Comparison of ENCODE assay signal across 19 cellular contexts in genomic region chr1:166080277-166080964, GRCh38.
A peak's percentile ranks its signal among the peaks of the same experiment; 100 is the strongest.
DNase-seq lines count a peak whose midpoint lies in the region; ATAC-seq and TF ChIP-seq lines count a peak whose summit lies in the region.
"Had no signal": no experiment of that assay in that cellular context is flagged by ENCODE, and none has a peak within 500 bp of the region (broad histone marks: within the 10 kb centered on the region; RNA-seq: fewer than 3 reads in every experiment).

No MANE protein-coding gene starts in this region.

- POLR2A ChIA-PET in MCF 10A (lab: Yijun Ruan, JAX) (no interaction called here), T-cell (lab: Charles Lee) (no interaction called here), HEK293T (lab: Yijun Ruan, JAX) (no interaction called here)

- H3K4me1 ChIP-seq in breast epithelium (no peaks in the 10 kb centered on the region), endodermal cell (ENCODE audit: control insufficient read depth, insufficient read depth, low read length) (no peaks in the 10 kb centered on the region), tibial nerve (peaks cover 0 to 27% (median 11%) of the 10 kb centered on the region in 4 donors)
- H3K4me1 ChIP-seq: foreskin keratinocyte had no signal

- 93 to 100% methylated on average over 2 to 9 of the region's 9 CpGs for WGBS in endodermal cell (ENCODE audit: insufficient coverage in 1 of 2, insufficient read length in 1 of 2), 2 experiments
- 24% methylated on average over 9 of the region's 9 CpGs for WGBS in tibial nerve, 2 donors

- H3K4me3 ChIP-seq in breast epithelium (peak overlapping the region in 2 of 3 donors; percentile 26 to 27), endodermal cell (ENCODE audit: low read length) (no peak overlapping the region), tibial nerve (peak overlapping the region in 2 of 4 donors; percentile 3 to 9)
- H3K4me3 ChIP-seq: right atrium auricular region had no signal

- TF ChIP-seq POLR2A in breast epithelium (IDR thresholded peaks at IDR 0.05) (no peak), tibial nerve (IDR thresholded peaks at IDR 0.05) (no peak)

- H3K9me3 Mint-ChIP-seq in MCF 10A (ENCODE audit: unreplicated experiment) (peaks cover 13% of the 10 kb centered on the region), T-cell (no peaks in the 10 kb centered on the region), endodermal cell (no peaks in the 10 kb centered on the region)

- H3K27ac Mint-ChIP-seq in MCF 10A (ENCODE audit: low read depth, unreplicated experiment) (no peak overlapping the region), T-cell (peak overlapping the region; percentile 67 to 72), endodermal cell (no peak overlapping the region)

- H3K27ac ChIP-seq in breast epithelium (peak overlapping the region; percentile 35 to 80), endodermal cell (ENCODE audit: low read depth, low read length) (no peak overlapping the region), tibial nerve (peak overlapping the region in 3 of 4 donors; percentile 32 to 80 (median 74))
- H3K27ac ChIP-seq: foreskin keratinocyte, HL-60, right atrium auricular region had no signal

- ATAC-seq in T-cell (replicated peaks in 1 of 4): peak in 3 of 4 experiments; percentile 18 to 35 (median 27)
- ATAC-seq: foreskin keratinocyte, PC-3 had no signal

- H3K36me3 ChIP-seq in breast epithelium: no peaks in the 10 kb centered on the region
- peaks cover 5% of the 10 kb centered on the region for H3K36me3 ChIP-seq in endodermal cell (ENCODE audit: control insufficient read depth, insufficient read depth, low read length)
- H3K36me3 ChIP-seq in tibial nerve: no peaks in the 10 kb centered on the region
- H3K36me3 ChIP-seq: right atrium auricular region had no signal

- TF ChIP-seq CTCF in breast epithelium (IDR thresholded peaks at IDR 0.05) (no peak), MCF 10A (IDR thresholded peaks at IDR 0.05; ENCODE audit: unreplicated experiment) (no peak), endodermal cell (conservative IDR thresholded peaks at IDR 0.05) (no peak), tibial nerve (IDR thresholded peaks at IDR 0.05) (no peak), GM13977 (IDR thresholded peaks at IDR 0.05; ENCODE audit: extremely low read depth, insufficient read depth, missing control alignments) (no peak)

- H3K4me3 Mint-ChIP-seq in MCF 10A (ENCODE audit: unreplicated experiment) (no peak overlapping the region), T-cell (peak overlapping the region in 1 of 3 donors; percentile 37), endodermal cell (no peak overlapping the region)

- no peak overlapping the region for H3K9ac ChIP-seq in endodermal cell (ENCODE audit: extremely low read depth, low read length, poor library complexity, severe bottlenecking)

- CTCF ChIA-PET in MCF 10A (lab: Yijun Ruan, JAX) (interaction anchor here (0.6 to 1.0 kb wide), 2 partner anchors 81 to 152 kb away, joined by 3 read pairs; no protein-coding TSS in a partner anchor), T-cell (lab: Charles Lee) (no interaction called here), HEK293T (lab: Yijun Ruan, JAX) (no interaction called here)

- DNase-seq in breast epithelium (ENCODE audit: low spot score in 2 of 2): no peak
- no peak for DNase-seq in MCF 10A (ENCODE audit: unreplicated experiment)
- DNase-seq in T-cell: no peak
- DNase-seq in endodermal cell: peak; percentile 37
- DNase-seq in tibial nerve (ENCODE audit: low spot score in 2 of 2): peak in 1 of 2 donors; percentile 19
- DNase-seq in HEK293T (ENCODE audit: extremely low spot score): no peak
- DNase-seq in GM13977 (ENCODE audit: low spot score): no peak
- no peak for DNase-seq in posterior vena cava (ENCODE audit: low spot score)
- DNase-seq: activated CD4-positive, CD25-positive, alpha-beta regulatory T cell; activated gamma-delta T cell; effector memory CD4-positive, alpha-beta T cell; foreskin keratinocyte; mammary epithelial cell; NCI-H2029; NCI-H510A treated with DMSO at 0.1 percent for 48 hours; PC-3; stimulated activated naive CD4-positive, alpha-beta T cell had no signal

- H3K36me3 Mint-ChIP-seq in MCF 10A (ENCODE audit: insufficient read depth, unreplicated experiment): no peaks in the 10 kb centered on the region
- H3K36me3 Mint-ChIP-seq in T-cell: no peaks in the 10 kb centered on the region
- no peaks in the 10 kb centered on the region for H3K36me3 Mint-ChIP-seq in endodermal cell (ENCODE audit: low read depth)

- BruUV-seq in MCF 10A (replicated peaks; lab: Mats Ljungman, UMichigan): no TSS peak

- no peaks in the 10 kb centered on the region for H3K27me3 Mint-ChIP-seq in MCF 10A (ENCODE audit: insufficient read depth, unreplicated experiment)
- H3K27me3 Mint-ChIP-seq in T-cell: peaks cover 3 to 6% of the 10 kb centered on the region in 2 donors
- H3K27me3 Mint-ChIP-seq in endodermal cell (ENCODE audit: insufficient read depth): no peaks in the 10 kb centered on the region

- H3K27me3 ChIP-seq in breast epithelium (no peaks in the 10 kb centered on the region), endodermal cell (ENCODE audit: control insufficient read depth, insufficient read depth, low read length, poor library complexity, severe bottlenecking) (no peaks in the 10 kb centered on the region), tibial nerve (no peaks in the 10 kb centered on the region)
- H3K27me3 ChIP-seq: foreskin keratinocyte, right atrium auricular region had no signal

- in situ Hi-C loops in GM13977 (cut with MboI; ENCODE audit: low pct_unique_long_range_greater_than_20kb, low sequenced_read_pairs, unreplicated experiment): no loop called here

- no peaks in the 10 kb centered on the region for H3K9me3 ChIP-seq in breast epithelium
- H3K9me3 ChIP-seq in endodermal cell (ENCODE audit: control insufficient read depth, low read length): no peaks in the 10 kb centered on the region
- no peaks in the 10 kb centered on the region for H3K9me3 ChIP-seq in tibial nerve
- H3K9me3 ChIP-seq: right atrium auricular region had no signal

- intact Hi-C loops in breast epithelium (cut with DNase I; ENCODE audit: low total_unique reads): no loop called here
- intact Hi-C loops in MCF 10A (cut with micrococcal nuclease): no loop called here
- intact Hi-C loops in posterior vena cava (cut with DNase I): no loop called here

- no peak for TF ChIP-seq EP300 in tibial nerve (IDR thresholded peaks at IDR 0.05)

- no peaks in the 10 kb centered on the region for H3K4me1 Mint-ChIP-seq in MCF 10A (ENCODE audit: insufficient read depth, unreplicated experiment)
- peaks cover 27 to 42% (median 39%) of the 10 kb centered on the region in 3 donors for H3K4me1 Mint-ChIP-seq in T-cell
- no peaks in the 10 kb centered on the region for H3K4me1 Mint-ChIP-seq in endodermal cell

TF ChIP-seq in HEK293T, 16 proteins besides CTCF, POLR2A, EP300 and RAD21:
- TF ChIP-seq ELF4 (IDR thresholded peaks at IDR 0.05) (no peak), SP1 (IDR thresholded peaks at IDR 0.05) (no peak), HDGF (IDR thresholded peaks at IDR 0.05; ENCODE audit: borderline replicate concordance) (no peak), L3MBTL2 (conservative IDR thresholded peaks at IDR 0.05) (no peak), NFRKB (IDR thresholded peaks at IDR 0.05) (no peak), BHLHE40 (IDR thresholded peaks at IDR 0.05; ENCODE audit: borderline replicate concordance) (no peak), LEF1 (IDR thresholded peaks at IDR 0.05; ENCODE audit: borderline replicate concordance) (no peak), FOXA1 (IDR thresholded peaks at IDR 0.05) (no peak), CTBP1 (IDR thresholded peaks at IDR 0.05; ENCODE audit: borderline replicate concordance) (no peak), SUZ12 (IDR thresholded peaks at IDR 0.05) (no peak), ZNF384 (IDR thresholded peaks at IDR 0.05) (no peak), TARDBP (IDR thresholded peaks at IDR 0.05) (no peak), PKNOX1 (IDR thresholded peaks at IDR 0.05) (no peak), FOXM1 (IDR thresholded peaks at IDR 0.05; ENCODE audit: borderline replicate concordance) (no peak), FOXK2 (IDR thresholded peaks at IDR 0.05) (no peak), ARNT (IDR thresholded peaks at IDR 0.05) (no peak)

Comparison
In these comparisons a context has a peak if more than half of its experiments do, and no peak if none do; other contexts are left out.
1. H3K27ac Mint-ChIP-seq: peak in T-cell (2 of 2); none in MCF 10A (single experiment) and endodermal cell (single experiment).